2 cellular contexts compared by ENCODE assay signal in genomic region chr11:61935861-61936260, GRCh38.
A peak's percentile ranks its signal among the peaks of the same experiment; 100 is the strongest.
TF ChIP-seq lines count a peak whose summit lies in the region.

No MANE protein-coding gene starts in this region.

TF ChIP-seq in HEK293, 187 proteins besides CTCF, POLR2A, EP300 and RAD21:
- TF ChIP-seq ZBTB48 (tag by site-specific recombination; IDR thresholded peaks at IDR 0.05) (no peak), SETDB1 (IDR thresholded peaks at IDR 0.05; ENCODE audit: insufficient read length, low read length) (peak; percentile 23)

TF ChIP-seq in K562, 482 proteins besides CTCF, POLR2A, EP300 and RAD21:
- TF ChIP-seq ASH1L (IDR thresholded peaks at IDR 0.05; ENCODE audit: borderline replicate concordance, low read depth, partially characterized antibody): no peak
- TF ChIP-seq BDP1 (IDR thresholded peaks at IDR 0.05; ENCODE audit: insufficient read depth, insufficient read length): no peak
- no peak for TF ChIP-seq ZNF668 (CRISPR knock-in tag; IDR thresholded peaks at IDR 0.05)
- peak; percentile 81 for TF ChIP-seq ZNF280A (IDR thresholded peaks at IDR 0.05; ENCODE audit: low read depth, partially characterized antibody)
- no peak for TF ChIP-seq IFI16 (CRISPR knock-in tag; IDR thresholded peaks at IDR 0.05)
- TF ChIP-seq, protein P1, sequence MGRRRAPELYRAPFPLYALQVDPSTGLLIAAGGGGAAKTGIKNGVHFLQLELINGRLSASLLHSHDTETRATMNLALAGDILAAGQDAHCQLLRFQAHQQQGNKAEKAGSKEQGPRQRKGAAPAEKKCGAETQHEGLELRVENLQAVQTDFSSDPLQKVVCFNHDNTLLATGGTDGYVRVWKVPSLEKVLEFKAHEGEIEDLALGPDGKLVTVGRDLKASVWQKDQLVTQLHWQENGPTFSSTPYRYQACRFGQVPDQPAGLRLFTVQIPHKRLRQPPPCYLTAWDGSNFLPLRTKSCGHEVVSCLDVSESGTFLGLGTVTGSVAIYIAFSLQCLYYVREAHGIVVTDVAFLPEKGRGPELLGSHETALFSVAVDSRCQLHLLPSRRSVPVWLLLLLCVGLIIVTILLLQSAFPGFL (CRISPR knock-in tag; IDR thresholded peaks at IDR 0.05): no peak
- TF ChIP-seq ZNF184 (CRISPR knock-in tag; IDR thresholded peaks at IDR 0.05): no peak
- TF ChIP-seq TRIM24 (IDR thresholded peaks at IDR 0.05): 0 out of 4 replicates have a peak, but pooled peaks of 1 of the 2 experiments have one; percentile 27
- TF ChIP-seq POLR2AphosphoS2 (IDR thresholded peaks at IDR 0.05; ENCODE audit: low read length): no peak
- TF ChIP-seq KLF6 (CRISPR knock-in tag; IDR thresholded peaks at IDR 0.05; ENCODE audit: borderline replicate concordance): no peak
- TF ChIP-seq HMG20A (CRISPR knock-in tag; conservative IDR thresholded peaks at IDR 0.05): no peak
- no peak for TF ChIP-seq ZNF311 (CRISPR knock-in tag; IDR thresholded peaks at IDR 0.05)
- TF ChIP-seq RBM34 (IDR thresholded peaks at IDR 0.05; ENCODE audit: borderline replicate concordance, insufficient read depth, low read length): no peak
- TF ChIP-seq POU5F1 (IDR thresholded peaks at IDR 0.05; ENCODE audit: borderline replicate concordance, low read depth, low read length, partially characterized antibody): no peak
- TF ChIP-seq CHD1 (IDR thresholded peaks at IDR 0.05; ENCODE audit: low read length): no peak
- no peak for TF ChIP-seq CREB1 (IDR thresholded peaks at IDR 0.05)
- TF ChIP-seq CREB1 (CRISPR knock-in tag; IDR thresholded peaks at IDR 0.05): no peak
- TF ChIP-seq RBM25 (IDR thresholded peaks at IDR 0.05; ENCODE audit: low read depth, low read length, severe bottlenecking): no peak
- TF ChIP-seq MCM3 (IDR thresholded peaks at IDR 0.05): no peak
- 0 out of 4 replicates have a peak, but pooled peaks of 1 of the 2 experiments have one; percentile 18 for TF ChIP-seq KDM1A (IDR thresholded peaks at IDR 0.05)
- TF ChIP-seq RBBP5 (IDR thresholded peaks at IDR 0.05; ENCODE audit: borderline replicate concordance, insufficient read depth, low read length, poor library complexity, severe bottlenecking): no peak
- TF ChIP-seq ARID1B (IDR thresholded peaks at IDR 0.05): no peak
- TF ChIP-seq CBX3 (IDR thresholded peaks at IDR 0.05; ENCODE audit: borderline replicate concordance in 1 of 2, low read length in 2 of 2): peak in 1 of 2 experiments; percentile 93; a peak in 2 of 3 replicates
- TF ChIP-seq ERF (CRISPR knock-in tag; IDR thresholded peaks at IDR 0.05): no peak
- 0 out of 2 replicates have a peak, but pooled peaks have one; percentile 32 for TF ChIP-seq ZEB2 (IDR thresholded peaks at IDR 0.05)
- TF ChIP-seq MTA3 (IDR thresholded peaks at IDR 0.05; ENCODE audit: borderline replicate concordance): no peak
- TF ChIP-seq DMBX1 (CRISPR knock-in tag; IDR thresholded peaks at IDR 0.05; ENCODE audit: borderline replicate concordance): no peak
- peak; percentile 89; the same call in 1 of the 2 replicates for TF ChIP-seq TRIM28 (IDR thresholded peaks at IDR 0.05)
- no peak for TF ChIP-seq TCF7 (IDR thresholded peaks at IDR 0.05; ENCODE audit: borderline replicate concordance)
- no peak for TF ChIP-seq FOXJ2 (tag; IDR thresholded peaks at IDR 0.05)
- no peak for TF ChIP-seq NFYB (IDR thresholded peaks at IDR 0.05; ENCODE audit: extremely low read depth, insufficient read length)
- no peak for TF ChIP-seq KLF1 (tag; IDR thresholded peaks at IDR 0.05)
- TF ChIP-seq CBX2 (IDR thresholded peaks at IDR 0.05; ENCODE audit: insufficient read depth, low read length, poor library complexity, severe bottlenecking): no peak
- no peak for TF ChIP-seq DDX20 (tag; IDR thresholded peaks at IDR 0.05; ENCODE audit: low read depth)
- TF ChIP-seq, protein P2, sequence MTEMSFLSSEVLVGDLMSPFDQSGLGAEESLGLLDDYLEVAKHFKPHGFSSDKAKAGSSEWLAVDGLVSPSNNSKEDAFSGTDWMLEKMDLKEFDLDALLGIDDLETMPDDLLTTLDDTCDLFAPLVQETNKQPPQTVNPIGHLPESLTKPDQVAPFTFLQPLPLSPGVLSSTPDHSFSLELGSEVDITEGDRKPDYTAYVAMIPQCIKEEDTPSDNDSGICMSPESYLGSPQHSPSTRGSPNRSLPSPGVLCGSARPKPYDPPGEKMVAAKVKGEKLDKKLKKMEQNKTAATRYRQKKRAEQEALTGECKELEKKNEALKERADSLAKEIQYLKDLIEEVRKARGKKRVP (CRISPR knock-in tag; IDR thresholded peaks at IDR 0.05): no peak
- TF ChIP-seq HDAC6 (IDR thresholded peaks at IDR 0.05; ENCODE audit: low read depth, low read length): no peak
- TF ChIP-seq BMI1 (IDR thresholded peaks at IDR 0.05; ENCODE audit: low read length): no peak
- TF ChIP-seq, protein P3, sequence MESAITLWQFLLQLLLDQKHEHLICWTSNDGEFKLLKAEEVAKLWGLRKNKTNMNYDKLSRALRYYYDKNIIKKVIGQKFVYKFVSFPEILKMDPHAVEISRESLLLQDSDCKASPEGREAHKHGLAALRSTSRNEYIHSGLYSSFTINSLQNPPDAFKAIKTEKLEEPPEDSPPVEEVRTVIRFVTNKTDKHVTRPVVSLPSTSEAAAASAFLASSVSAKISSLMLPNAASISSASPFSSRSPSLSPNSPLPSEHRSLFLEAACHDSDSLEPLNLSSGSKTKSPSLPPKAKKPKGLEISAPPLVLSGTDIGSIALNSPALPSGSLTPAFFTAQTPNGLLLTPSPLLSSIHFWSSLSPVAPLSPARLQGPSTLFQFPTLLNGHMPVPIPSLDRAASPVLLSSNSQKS (CRISPR knock-in tag; IDR thresholded peaks at IDR 0.05): no peak
- TF ChIP-seq FOXM1 (IDR thresholded peaks at IDR 0.05; ENCODE audit: low read depth): no peak
- no peak for TF ChIP-seq FOXM1 (CRISPR knock-in tag; IDR thresholded peaks at IDR 0.05; ENCODE audit: low read depth)
- TF ChIP-seq NEUROD1 (IDR thresholded peaks at IDR 0.05; ENCODE audit: borderline replicate concordance, low read depth, low read length, partially characterized antibody): no peak
- no peak for TF ChIP-seq NUFIP1 (IDR thresholded peaks at IDR 0.05; ENCODE audit: partially characterized antibody)
- TF ChIP-seq ZNF347 (CRISPR knock-in tag; IDR thresholded peaks at IDR 0.05; ENCODE audit: low read depth): no peak
- TF ChIP-seq ZKSCAN8 (CRISPR knock-in tag; IDR thresholded peaks at IDR 0.05): no peak
- no peak for TF ChIP-seq GATAD2B (IDR thresholded peaks at IDR 0.05; ENCODE audit: borderline replicate concordance)
- no peak for TF ChIP-seq CHCHD3 (CRISPR knock-in tag; IDR thresholded peaks at IDR 0.05)
TF ChIP-seq in K562: peak in this region for 6.
